In genomic region chr17:45168991-45169752, GRCh38 we compare ENCODE assay signal across 18 cellular contexts. TPM values are rescaled to one million over a fixed set of nuclear protein-coding genes. Genes with fewer than 3 reads are reported as not detected.
DNase-seq lines count a peak whose midpoint lies in the region; ATAC-seq and TF ChIP-seq lines count a peak whose summit lies in the region.
"Had no signal": no experiment of that assay in that cellular context is flagged by ENCODE, and none has a peak within 500 bp of the region (broad histone marks: within the 10 kb centered on the region; RNA-seq: fewer than 3 reads in every experiment).

No MANE protein-coding gene starts in this region.

- no peak overlapping the region for H2AFZ ChIP-seq in neuronal stem cell (ENCODE audit: low read length)
- H2AFZ ChIP-seq: neural progenitor cell had no signal

- H2BK15ac ChIP-seq in neuronal stem cell (ENCODE audit: low read length), result no peak overlapping the region

- no peak overlapping the region for H3K14ac ChIP-seq in neuronal stem cell (ENCODE audit: low read length)

- no peak overlapping the region for H2BK120ac ChIP-seq in neuronal stem cell (ENCODE audit: low read depth, low read length)

- H3K27ac ChIP-seq in neuronal stem cell (replicated peaks; ENCODE audit: low read length) (no peak overlapping the region), spleen (no peak overlapping the region)
- H3K27ac ChIP-seq: KMS-11, neural progenitor cell had no signal

- H2AK5ac ChIP-seq in neuronal stem cell (ENCODE audit: low read depth, low read length), result peak overlapping the region; percentile 42

- H3K36me3 Mint-ChIP-seq in chondrocyte (ENCODE audit: low read depth), result no peaks in the 10 kb centered on the region
- H3K36me3 Mint-ChIP-seq: CD8-positive, alpha-beta memory T cell had no signal

- no peak overlapping the region for H3K4ac ChIP-seq in neuronal stem cell (ENCODE audit: low read length)

- H3K4me3 ChIP-seq in neuronal stem cell (ENCODE audit: low read length in 2 of 2) (no peak overlapping the region), spleen (no peak overlapping the region)
- H3K4me3 ChIP-seq: cardiac muscle cell, neural progenitor cell, vagina had no signal

- H3K9ac ChIP-seq in neuronal stem cell (ENCODE audit: low read depth, low read length, poor library complexity), result no peak overlapping the region
- H3K9ac ChIP-seq: KMS-11, neural progenitor cell had no signal

- ATAC-seq in HG02588 (IDR thresholded peaks at IDR 0.05; ENCODE audit: unreplicated experiment) (no peak), HG02759 (IDR thresholded peaks at IDR 0.05; ENCODE audit: unreplicated experiment) (no peak)
- ATAC-seq: activated T-helper 17 cell treated with anti-CD3 and anti-CD28 coated beads, Interleukin-2, amount 50 U/mL, for 72 hours; left colon had no signal

- peak overlapping the region; percentile 40 for H3K23ac ChIP-seq in neuronal stem cell (ENCODE audit: low read depth, low read length, poor library complexity)

- H3K27me3 ChIP-seq in neuronal stem cell (ENCODE audit: control insufficient read depth in 3 of 3, insufficient read depth in 3 of 3, low read depth in 1 of 3, low read length in 3 of 3) (no peaks in the 10 kb centered on the region), spleen (replicated peaks in 1 of 7) (no peaks in the 10 kb centered on the region)
- H3K27me3 ChIP-seq: cardiac muscle cell, neural progenitor cell, vagina had no signal

- H3K79me1 ChIP-seq in neuronal stem cell (ENCODE audit: low read depth, low read length), result no peaks in the 10 kb centered on the region

- peaks cover 42% of the 10 kb centered on the region for H3K4me1 Mint-ChIP-seq in chondrocyte (ENCODE audit: low read depth)

- H3K9me3 ChIP-seq in neuronal stem cell (replicated peaks in 1 of 2; ENCODE audit: control insufficient read depth in 2 of 2, insufficient read depth in 1 of 2, low read depth in 1 of 2, low read length in 2 of 2) (no peaks in the 10 kb centered on the region), spleen (no peaks in the 10 kb centered on the region)
- H3K9me3 ChIP-seq: vagina had no signal

- no peak for TF ChIP-seq CTCF in chondrocyte (IDR thresholded peaks at IDR 0.05)
- no peak for TF ChIP-seq CTCF in spleen (IDR thresholded peaks at IDR 0.05 in 8 of 11, conservative IDR thresholded peaks at IDR 0.05 in 3 of 11)

- H3K4me1 ChIP-seq in neuronal stem cell (ENCODE audit: control insufficient read depth in 2 of 2, insufficient read depth in 1 of 2, low read depth in 1 of 2, low read length in 2 of 2), result peaks cover 23 to 28% of the 10 kb centered on the region in 2 donors
- peaks cover 0 to 52% (median 30%) of the 10 kb centered on the region in 6 donors for H3K4me1 ChIP-seq in spleen

- no peak overlapping the region for H3K27ac Mint-ChIP-seq in chondrocyte (ENCODE audit: unreplicated experiment)
- H3K27ac Mint-ChIP-seq: activated T-helper 17 cell treated with anti-CD3 and anti-CD28 coated beads, Interleukin-2, amount 50 U/mL, for 72 hours; CD8-positive, alpha-beta memory T cell; neural progenitor cell had no signal

- no peak overlapping the region for H3K4me3 Mint-ChIP-seq in chondrocyte (ENCODE audit: unreplicated experiment)
- H3K4me3 Mint-ChIP-seq: activated T-helper 17 cell treated with anti-CD3 and anti-CD28 coated beads, Interleukin-2, amount 50 U/mL, for 72 hours; mesothelial cell of epicardium; neural progenitor cell had no signal

- H3K27me3 Mint-ChIP-seq in chondrocyte (ENCODE audit: low read depth), result no peaks in the 10 kb centered on the region
- H3K27me3 Mint-ChIP-seq: activated T-helper 17 cell treated with anti-CD3 and anti-CD28 coated beads, Interleukin-2, amount 50 U/mL, for 72 hours; CD8-positive, alpha-beta memory T cell had no signal

- intact Hi-C loops in spleen (cut with DNase I; ENCODE audit: low total_unique reads), result no loop called here

- no peak for TF ChIP-seq POLR2A in spleen (IDR thresholded peaks at IDR 0.05)

- H3K9me3 Mint-ChIP-seq in chondrocyte (ENCODE audit: low read depth), result no peaks in the 10 kb centered on the region
- H3K9me3 Mint-ChIP-seq: activated T-helper 17 cell treated with anti-CD3 and anti-CD28 coated beads, Interleukin-2, amount 50 U/mL, for 72 hours; CD8-positive, alpha-beta memory T cell; mesothelial cell of epicardium; neural progenitor cell had no signal

- no peak overlapping the region for H3K4me2 ChIP-seq in neuronal stem cell (ENCODE audit: insufficient read depth, low read length, poor library complexity, severe bottlenecking)
- H3K4me2 ChIP-seq: KMS-11, neural progenitor cell had no signal

- H3K18ac ChIP-seq in neuronal stem cell (ENCODE audit: low read length), result peak overlapping the region; percentile 72

- no peak overlapping the region for H2BK12ac ChIP-seq in neuronal stem cell (ENCODE audit: low read length)

- DNase-seq in ELF-1 (ENCODE audit: low read depth, low spot score) (peak; percentile 89), chondrocyte (ENCODE audit: low spot score) (peak; percentile 85), neuronal stem cell (ENCODE audit: low spot score) (no peak), spleen (no peak)
- DNase-seq: CD8-positive, alpha-beta memory T cell; left colon; NCI-H1048; NCI-H2081 treated with DMSO at 0.1 percent for 48 hours; NCI-H526; T-helper 2 cell had no signal

- no CpG with 5 or more reads among the region's 43 CpGs for WGBS in neuronal stem cell (ENCODE audit: extremely low coverage in 2 of 2, insufficient read length in 2 of 2, insufficient replicate concordance in 1 of 2), 2 donors
- 94 to 96% (median 95%) methylated on average over 32 to 43 of the region's 43 CpGs for WGBS in spleen, 5 donors

- H3K36me3 ChIP-seq in neuronal stem cell (replicated peaks in 1 of 2; ENCODE audit: control insufficient read depth in 2 of 2, insufficient read depth in 2 of 2, low read length in 2 of 2) (peaks cover 6 to 18% of the 10 kb centered on the region in 2 donors), spleen (peaks cover 0 to 20% (median 4%) of the 10 kb centered on the region in 6 donors)
- H3K36me3 ChIP-seq: cardiac muscle cell, neural progenitor cell had no signal

- H4K8ac ChIP-seq in neuronal stem cell (ENCODE audit: low read depth, low read length), result no peak overlapping the region

- no peak overlapping the region for H4K91ac ChIP-seq in neuronal stem cell (ENCODE audit: low read depth, low read length, poor library complexity)

- peak overlapping the region; percentile 46 for H2BK5ac ChIP-seq in neuronal stem cell (ENCODE audit: low read length)

RNA-seq across cellular contexts. Expression of gene HEXIM2, which starts 7.5 kb away (rescaled TPM):
- total RNA-seq in chondrocyte (3.7 to 7.9 TPM (median 6.4 TPM) in 3 replicates), spleen (1 to 10 TPM; 4.0 to 9.4 (median 6.1) TPM)
- 3.9 TPM for polyA plus RNA-seq in neuronal stem cell (2013, experiment 1 of 2)
- 3.7 TPM for polyA plus RNA-seq in neuronal stem cell (2013, experiment 2 of 2)
- 10 to 100 TPM in 1 of 3 donors, 1 to 10 TPM in 2; 8.7 to 10.4 (median 9.9) TPM for polyA plus RNA-seq in spleen

RNA-seq across cellular contexts. Expression of gene HEXIM1, which starts 20.9 kb away (rescaled TPM):
- total RNA-seq in chondrocyte, result 35.9 to 41.0 TPM (median 36.4 TPM) in 3 replicates
- polyA plus RNA-seq in neuronal stem cell (2013, experiment 1 of 2), result 21.6 TPM
- 22.5 TPM for polyA plus RNA-seq in neuronal stem cell (2013, experiment 2 of 2)
- 10 to 100 TPM; 23.4 to 43.1 (median 27.8) TPM for total RNA-seq in spleen
- polyA plus RNA-seq in spleen, result 10 to 100 TPM; 12.9 to 26.7 (median 15.1) TPM

RNA-seq across cellular contexts. Expression of gene ACBD4, which starts 33.7 kb away (rescaled TPM):
- total RNA-seq in chondrocyte, result 4.7 to 6.8 TPM (median 5.6 TPM) in 3 replicates
- 7.8 TPM for polyA plus RNA-seq in neuronal stem cell (2013, experiment 1 of 2)
- 8.0 TPM for polyA plus RNA-seq in neuronal stem cell (2013, experiment 2 of 2)
- 10 to 100 TPM; 14.1 to 24.6 (median 20.2) TPM for total RNA-seq in spleen
- 10 to 100 TPM; 22.8 to 32.8 (median 31.8) TPM for polyA plus RNA-seq in spleen

RNA-seq across cellular contexts. Expression of gene PLCD3, which starts 36.9 kb away (rescaled TPM):
- total RNA-seq in chondrocyte, result 123 to 135 TPM (median 128 TPM) in 3 replicates
- polyA plus RNA-seq in neuronal stem cell (2013, experiment 1 of 2), result 19.5 TPM
- 17.6 TPM for polyA plus RNA-seq in neuronal stem cell (2013, experiment 2 of 2)
- total RNA-seq in spleen, result 1 to 10 TPM; 2.8 to 9.9 (median 7.1) TPM
- 1 to 10 TPM; 1.5 to 3.5 (median 3.4) TPM for polyA plus RNA-seq in spleen

RNA-seq across cellular contexts. Expression of gene FMNL1, which starts 52.5 kb away (rescaled TPM):
- total RNA-seq in chondrocyte, result 0.89 to 2.0 TPM (median 1.8 TPM) in 3 replicates
- 2.8 TPM for polyA plus RNA-seq in neuronal stem cell (2013, experiment 1 of 2)
- 2.9 TPM for polyA plus RNA-seq in neuronal stem cell (2013, experiment 2 of 2)
- total RNA-seq in spleen, result 100 to 1,000 TPM; 113 to 281 (median 190) TPM
- polyA plus RNA-seq in spleen, result 10 to 100 TPM; 40.8 to 71.8 (median 62.8) TPM

Comparison
In these comparisons a context has a peak if more than half of its experiments do, and no peak if none do; other contexts are left out.
1. DNase-seq: peak in ELF-1 (single experiment) and chondrocyte (single experiment); none in neuronal stem cell (single experiment) and spleen (single experiment).